33 cellular contexts compared by ENCODE assay signal in the genomic region with DNA sequence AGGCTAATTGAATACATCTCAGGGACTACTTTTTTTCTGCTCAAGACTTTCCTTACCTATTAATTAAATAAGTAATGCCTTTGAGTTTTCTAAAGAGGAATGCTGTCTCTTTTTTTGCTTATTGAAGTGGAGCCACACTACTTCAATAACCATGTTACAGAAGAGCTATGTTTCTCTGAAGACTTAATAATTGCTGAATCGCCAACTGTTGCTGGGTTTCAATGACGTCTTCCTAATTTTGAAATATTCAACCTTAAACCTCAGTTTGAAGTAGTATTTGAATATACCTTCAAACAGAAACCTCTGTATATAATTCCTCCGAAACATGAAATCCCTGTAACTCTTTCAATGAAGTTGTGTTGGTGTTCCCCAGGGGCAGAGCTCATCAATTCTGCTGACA.
"Had no signal": no experiment of that assay in that cellular context is flagged by ENCODE, and none has a peak within 500 bp of the region (broad histone marks: within the 10 kb centered on the region; RNA-seq: fewer than 3 reads in every experiment).

No MANE protein-coding gene starts in this region.

- H3K36me3 ChIP-seq: adrenal gland, brain microvascular endothelial cell, breast epithelium had no signal

- DNase-seq: activated B cell treated with CpG ODN at 0.5 μM for 24 hours; activated CD4-positive, alpha-beta memory T cell treated with anti-CD3 and anti-CD28 coated beads for 36 hours; activated CD4-positive, alpha-beta T cell treated with anti-CD3 and anti-CD28 coated beads for 4 hours; activated CD4-positive, alpha-beta T cell treated with anti-CD3 and anti-CD28 coated beads, Interleukin-2, amount 10 ng/mL, durations not matched to agents 24 days and 14 days; activated CD4-positive, alpha-beta T cell treated with anti-CD3 and anti-CD28 coated beads, Interleukin-2, amount 50 U/mL, for 1 hour; activated CD4-positive, alpha-beta T cell treated with anti-CD3 and anti-CD28 coated beads, Interleukin-2, amount 50 U/mL, for 4 hours; activated CD8-positive, alpha-beta memory T cell treated with anti-CD3 and anti-CD28 coated beads, Interleukin-2, amount 50 U/mL, for 4 hours; activated CD8-positive, alpha-beta T cell treated with anti-CD3 and anti-CD28 coated beads for 36 hours; activated effector memory CD4-positive, alpha-beta T cell treated with anti-CD3 and anti-CD28 coated beads, Interleukin-2, amount 50 U/mL, for 16 hours; activated gamma-delta T cell treated with Interleukin-2 at 50 U/mL for 16 hours; activated naive CD4-positive, alpha-beta T cell; activated naive CD4-positive, alpha-beta T cell treated with anti-CD3 and anti-CD28 coated beads for 36 hours; activated naive CD4-positive, alpha-beta T cell treated with anti-CD3 and anti-CD28 coated beads, Interleukin-2, amount 50 U/mL, for 16 hours; activated naive CD8-positive, alpha-beta T cell treated with anti-CD3 and anti-CD28 coated beads for 36 hours; activated T-cell treated with anti-CD3 and anti-CD28 coated beads for 4 hours; activated T-cell treated with anti-CD3 and anti-CD28 coated beads, Interleukin-2, amount 50 U/mL, for 1 hour; activated T-cell treated with anti-CD3 and anti-CD28 coated beads, Interleukin-2, amount 50 U/mL, for 4 hours; activated T-cell treated with anti-CD3 and anti-CD28 coated beads, Interleukin-2, amount 50 U/mL, for 72 hours; adrenal gland; amniotic stem cell; aorta; body of pancreas; brain microvascular endothelial cell; central memory CD4-positive, alpha-beta T cell; T-helper 2 cell; T-helper 9 cell had no signal

- H3K4me1 ChIP-seq: adrenal gland, body of pancreas, breast epithelium had no signal

- ATAC-seq: activated CD4-positive, CD25-positive, alpha-beta regulatory T cell treated with anti-CD3 and anti-CD28 coated beads, Interleukin-2, amount 50 U/mL, for 24 hours; activated CD8-positive, alpha-beta T cell treated with anti-CD3 and anti-CD28 coated beads for 36 hours; activated naive CD4-positive, alpha-beta T cell treated with anti-CD3 and anti-CD28 coated beads, Interleukin-2, amount 50 U/mL, for 72 hours; activated T-cell treated with anti-CD3 and anti-CD28 coated beads, Interleukin-2, amount 50 U/mL, for 4 hours; activated T-cell treated with anti-CD3 and anti-CD28 coated beads, Interleukin-2, amount 50 U/mL, for 72 hours; activated T-helper 17 cell treated with anti-CD3 and anti-CD28 coated beads, Interleukin-2, amount 50 U/mL, for 72 hours; body of pancreas had no signal

- H3K27ac ChIP-seq: adrenal gland, body of pancreas, brain microvascular endothelial cell, breast epithelium, VCaP had no signal

- H3K9me3 ChIP-seq: adrenal gland, body of pancreas, breast epithelium had no signal

- H3K4me3 ChIP-seq: adrenal gland, body of pancreas, breast epithelium had no signal

- FAIRE-seq: astrocyte, TTC549 had no signal

- H3K27me3 ChIP-seq: adrenal gland, body of pancreas, brain microvascular endothelial cell, breast epithelium had no signal
